8 cellular contexts compared by ENCODE assay signal in genomic region chr19:5903502-5904301, GRCh38. TPM values are rescaled to one million over a fixed set of nuclear protein-coding genes. Genes with fewer than 3 reads are reported as not detected.
DNase-seq lines count a peak whose midpoint lies in the region; ATAC-seq lines count a peak whose summit lies in the region.

Gene NDUFA11 (minus strand): TSS chr19:5903790. CDS start chr19:5903708, 82 bp downstream.

- H3K27me3 Mint-ChIP-seq in activated CD4-positive, alpha-beta T cell treated with anti-CD3 and anti-CD28 coated beads for 36 hours = no peaks in the 10 kb centered on the region

- POLR2A ChIA-PET in activated CD4-positive, alpha-beta T cell treated with anti-CD3 and anti-CD28 coated beads for 36 hours (lab: Charles Lee) = interaction anchor here (0.6 to 2.7 kb wide), 10 partner anchors 11 to 770 kb away, joined by 3 to 25 read pairs (median 4); partner anchors contain the start of genes DUS3L, RANBP3 and SAFB2

- peak within 1 kb of the TSS; percentile 94 for H3K4me3 Mint-ChIP-seq in activated CD4-positive, alpha-beta T cell treated with anti-CD3 and anti-CD28 coated beads for 36 hours

- H3K36me3 Mint-ChIP-seq in activated CD4-positive, alpha-beta T cell treated with anti-CD3 and anti-CD28 coated beads for 36 hours (ENCODE audit: low read depth) = peaks cover 12% of the 10 kb centered on the region

- DNase-seq in AML-193 (lab: John Stamatoyannopoulos, UW) (peak; percentile 89 to 91), GM19240 (ENCODE audit: insufficient read length, low spot score) (peak; percentile 93), NCI-H524 (lab: John Stamatoyannopoulos, UW) (peak; percentile 100), left colon (peak; percentile 99)
- DNase-seq in activated CD4-positive, alpha-beta T cell treated with anti-CD3 and anti-CD28 coated beads for 36 hours = peak; percentile 98
- peak; percentile 95 for DNase-seq in stimulated activated CD4-positive, alpha-beta T cell treated with anti-CD3 and anti-CD28 coated beads, Interleukin-2, amount 100 ng/mL, for 4 hours (ENCODE audit: low read depth)

- peak within 1 kb of the TSS; percentile 98 for H3K27ac Mint-ChIP-seq in activated CD4-positive, alpha-beta T cell treated with anti-CD3 and anti-CD28 coated beads for 36 hours

- H3K9me3 Mint-ChIP-seq in activated CD4-positive, alpha-beta T cell treated with anti-CD3 and anti-CD28 coated beads for 36 hours (ENCODE audit: low read depth) = no peaks in the 10 kb centered on the region

- ATAC-seq in HG03457 (IDR thresholded peaks at IDR 0.05; ENCODE audit: unreplicated experiment) (peak; percentile 23), left colon (peak; percentile 72)
- ATAC-seq in activated CD4-positive, alpha-beta T cell treated with anti-CD3 and anti-CD28 coated beads for 36 hours = peak; percentile 55

- peaks cover 32% of the 10 kb centered on the region for H3K4me1 Mint-ChIP-seq in activated CD4-positive, alpha-beta T cell treated with anti-CD3 and anti-CD28 coated beads for 36 hours

- intact Hi-C loops in activated CD4-positive, alpha-beta T cell treated with anti-CD3 and anti-CD28 coated beads for 36 hours (cut with DNase I, micrococcal nuclease) = loop anchor here (1.0 to 10.0 kb wide), 25 partner anchors 49 to 1836 kb away; partner anchors contain the start of genes CATSPERD (in 2 of the 2), LONP1 (in 2 of the 2), MICOS13 (in 2 of the 2) and RANBP3 (in 2 of the 2)
- intact Hi-C loops in left colon (cut with DNase I, micrococcal nuclease) = no loop called here

- peak within 1 kb of the TSS; percentile 90 for H3K27ac ChIP-seq in cingulate gyrus (ENCODE audit: low read depth, low read length)

- CTCF ChIA-PET in activated CD4-positive, alpha-beta T cell treated with anti-CD3 and anti-CD28 coated beads for 36 hours (lab: Charles Lee) = interaction anchor here (0.6 to 2.9 kb wide), 10 partner anchors 64 to 1112 kb away, joined by 3 to 32 read pairs (median 4); partner anchors contain the start of genes CATSPERD, FEM1A, LONP1 and NRTN

RNA-seq across cellular contexts. Expression of gene NDUFA11, which starts in this region (rescaled TPM):
- total RNA-seq in activated CD4-positive, alpha-beta T cell treated with anti-CD3 and anti-CD28 coated beads for 36 hours = 100 to 1,000 TPM; 175 to 213 TPM
- total RNA-seq in left colon = 100 to 1,000 TPM; 175 to 187 TPM

Comparison
In these comparisons a context has a peak if more than half of its experiments do, and no peak if none do; other contexts are left out.
1. Peak in every context shown above with its lines: DNase-seq, ATAC-seq and H3K27ac ChIP-seq.
2. intact Hi-C loops: an anchor here in activated CD4-positive, alpha-beta T cell treated with anti-CD3 and anti-CD28 coated beads for 36 hours (1.0 to 10.0 kb wide); none called in left colon.